In genomic region chr2:175356901-175357300, GRCh38 we compare ENCODE assay signal across 26 cellular contexts.
"Had no signal": no experiment of that assay in that cellular context is flagged by ENCODE, and none has a peak within 500 bp of the region (broad histone marks: within the 10 kb centered on the region; RNA-seq: fewer than 3 reads in every experiment).

No MANE protein-coding gene starts in this region.

- H3K4me3 ChIP-seq: ovary, psoas muscle, right lobe of liver, sigmoid colon, thoracic aorta, thyroid gland, tibial nerve, upper lobe of left lung, vagina had no signal

- FAIRE-seq: small intestine, urothelium cell line had no signal

- H3K27me3 ChIP-seq: ovary, right lobe of liver, sigmoid colon, thyroid gland, tibial nerve, upper lobe of left lung, vagina had no signal

- H3K36me3 ChIP-seq: neutrophil, ovary, right lobe of liver, sigmoid colon, thoracic aorta, thyroid gland, tibial nerve, upper lobe of left lung, vagina had no signal

- H3K4me1 ChIP-seq: parathyroid adenoma, psoas muscle, right lobe of liver, thyroid gland, upper lobe of left lung had no signal

- H3K27ac ChIP-seq: neutrophil, ovary, parathyroid adenoma, psoas muscle, right lobe of liver, sigmoid colon, thoracic aorta, thyroid gland, tibial nerve, upper lobe of left lung, vagina had no signal

- H2AFZ ChIP-seq: parathyroid adenoma had no signal

- H3K9me3 ChIP-seq: neutrophil, ovary, psoas muscle, right lobe of liver, sigmoid colon, thoracic aorta, thyroid gland, tibial nerve, upper lobe of left lung, vagina had no signal

- DNase-seq: naive thymus-derived CD8-positive, alpha-beta T cell; nephron progenitor cell; nucleus accumbens; ovary; posterior cingulate gyrus; psoas muscle; right cardiac atrium; right lobe of liver; sigmoid colon; small intestine; stimulated activated CD4-positive, alpha-beta T cell treated with anti-CD3 and anti-CD28 coated beads, Interleukin-15, amount 100 ng/mL, for 24 hours; stimulated activated CD4-positive, alpha-beta T cell treated with anti-CD3 and anti-CD28 coated beads, Interleukin-2, amount 100 ng/mL, for 24 hours; stimulated activated CD4-positive, alpha-beta T cell treated with anti-CD3 and anti-CD28 coated beads, Interleukin-2, amount 100 ng/mL, for 48 hours; stimulated activated CD4-positive, alpha-beta T cell treated with anti-CD3 and anti-CD28 coated beads, Interleukin-4, amount 100 ng/mL, for 24 hours; stimulated activated naive CD4-positive, alpha-beta T cell; stimulated activated naive CD8-positive, alpha-beta T cell treated with anti-CD3 and anti-CD28 coated beads, Interleukin-15, amount 100 ng/mL, for 72 hours; stimulated activated naive CD8-positive, alpha-beta T cell treated with anti-CD3 and anti-CD28 coated beads, Interleukin-15, Interleukin-2, amounts not matched to agents 100 U/mL and 50 U/mL, for 24 hours; thyroid gland; trophoblast cell; upper lobe of left lung had no signal

- H3K9ac ChIP-seq: parathyroid adenoma had no signal

- H3K79me2 ChIP-seq: parathyroid adenoma had no signal
